In genomic region chr1:13965770-13966398, GRCh38 we compare ENCODE assay signal across 8 cellular contexts.
A peak's percentile ranks its signal among the peaks of the same experiment; 100 is the strongest.
DNase-seq lines count a peak whose midpoint lies in the region; ATAC-seq and TF ChIP-seq lines count a peak whose summit lies in the region.

No MANE protein-coding gene starts in this region.

- peak; percentile 53 for TF ChIP-seq CTCF in fibroblast of pulmonary artery (IDR thresholded peaks at IDR 0.05; ENCODE audit: low read length, missing control alignments)

- no peak for ATAC-seq in HG02973 (IDR thresholded peaks at IDR 0.05; ENCODE audit: unreplicated experiment)

- H3K4me3 ChIP-seq in fibroblast of pulmonary artery (replicated peaks; ENCODE audit: low read depth, low read length), result no peak overlapping the region

- DNase-seq in DMS53 treated with DMSO at 0.1 percent for 48 hours (lab: John Stamatoyannopoulos, UW; ENCODE audit: unreplicated experiment) (peak; percentile 0), LHCN-M2 (ENCODE audit: low read depth) (peak; percentile 7), RPMI8226 (peak; percentile 68), fibroblast of pulmonary artery (ENCODE audit: low read depth) (peak; percentile 64), occipital lobe (lab: John Stamatoyannopoulos, UW) (peak; percentile 36), germinal center (ENCODE audit: low spot score) (no peak)
- no peak for DNase-seq in stimulated activated CD4-positive, alpha-beta T cell treated with anti-CD3 and anti-CD28 coated beads, Interleukin-2, amount 100 ng/mL, for 24 hours

Comparison
In these comparisons a context has a peak if more than half of its experiments do, and no peak if none do; other contexts are left out.
1. DNase-seq: peak in DMS53 treated with DMSO at 0.1 percent for 48 hours (single experiment), LHCN-M2 (single experiment), RPMI8226 (single experiment), fibroblast of pulmonary artery (single experiment) and occipital lobe (single experiment); none in germinal center (single experiment) and stimulated activated CD4-positive, alpha-beta T cell treated with anti-CD3 and anti-CD28 coated beads, Interleukin-2, amount 100 ng/mL, for 24 hours (0 of 2).